ENCODE assay signal across 1 cellular context in the genomic region with DNA sequence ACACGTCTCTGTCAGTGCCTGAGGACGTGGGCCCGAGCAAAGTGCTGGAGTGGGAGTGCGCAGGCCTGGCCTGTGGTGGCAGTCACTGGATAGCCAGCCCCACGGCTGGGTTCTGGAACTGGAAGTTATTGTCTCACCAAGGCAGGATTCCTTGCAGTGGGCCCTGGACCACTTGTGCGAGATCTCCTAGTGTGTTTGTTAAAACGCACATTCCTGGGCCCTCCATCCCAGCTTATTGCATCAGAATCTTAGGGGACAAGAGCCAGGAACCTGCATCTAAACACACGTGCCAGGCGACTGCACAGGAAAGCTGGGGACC.
TF ChIP-seq lines count a peak whose summit lies in the region.

No MANE protein-coding gene starts in this region.

TF ChIP-seq in endothelial cell of umbilical vein, 7 proteins besides CTCF, POLR2A, EP300 and RAD21:
- no peak for TF ChIP-seq JUN (IDR thresholded peaks at IDR 0.05; ENCODE audit: borderline replicate concordance, insufficient read depth, insufficient read length, low read depth)
- no peak for TF ChIP-seq FOS (IDR thresholded peaks at IDR 0.05; ENCODE audit: borderline replicate concordance, insufficient read depth, low read length)
- TF ChIP-seq, protein P1, sequence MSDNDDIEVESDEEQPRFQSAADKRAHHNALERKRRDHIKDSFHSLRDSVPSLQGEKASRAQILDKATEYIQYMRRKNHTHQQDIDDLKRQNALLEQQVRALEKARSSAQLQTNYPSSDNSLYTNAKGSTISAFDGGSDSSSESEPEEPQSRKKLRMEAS (IDR thresholded peaks at IDR 0.05; ENCODE audit: insufficient read depth, insufficient read length), result no peak
- TF ChIP-seq GATA2 (IDR thresholded peaks at IDR 0.05; ENCODE audit: insufficient read depth, insufficient read length, low read depth, low read length), result no peak
- no peak for TF ChIP-seq POLR2AphosphoS5 (IDR thresholded peaks at IDR 0.05; ENCODE audit: insufficient read depth, low read depth, low read length)
- no peak for TF ChIP-seq EZH2 (IDR thresholded peaks at IDR 0.05; ENCODE audit: borderline replicate concordance, low read depth, low read length, severe bottlenecking)
- no peak for TF ChIP-seq MYC (IDR thresholded peaks at IDR 0.05; ENCODE audit: low read depth, low read length)
